ENCODE assay signal across 7 cellular contexts in the genomic region with DNA sequence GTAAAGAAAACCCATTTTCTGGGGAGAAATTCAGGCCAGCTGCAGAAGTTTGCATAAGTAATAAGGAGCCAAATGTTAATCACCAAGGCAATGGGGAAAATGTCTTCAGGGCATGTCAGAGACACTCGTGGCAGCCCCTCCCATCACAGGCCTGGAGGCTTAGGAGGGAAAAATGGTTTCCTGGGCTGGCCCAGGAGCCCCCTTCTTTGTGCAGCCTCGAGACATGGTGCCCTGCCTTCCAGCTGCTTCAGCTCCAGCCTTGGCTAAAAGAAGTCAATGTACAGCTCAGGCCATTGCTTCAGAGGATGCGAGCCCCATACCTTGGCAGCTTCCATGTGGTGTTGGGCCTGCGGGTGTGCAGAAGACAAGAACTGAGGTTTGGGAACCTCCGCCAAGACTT.
"Had no signal": no experiment of that assay in that cellular context is flagged by ENCODE, and none has a peak within 500 bp of the region (broad histone marks: within the 10 kb centered on the region; RNA-seq: fewer than 3 reads in every experiment).

No MANE protein-coding gene starts in this region.

- H3K9ac ChIP-seq: KMS-11 had no signal

- H3K4me3 ChIP-seq: GM23338 had no signal

- H3K27ac ChIP-seq: KMS-11 had no signal

- ATAC-seq: GM23338 had no signal

- H3K4me1 Mint-ChIP-seq: GM23338, H9 had no signal

- DNase-seq: H9, HCEC 1CT, HFFc6, IMR-90, KBM-7 had no signal

- H3K4me3 Mint-ChIP-seq: GM23338, H9, HFFc6 had no signal

- H2AFZ ChIP-seq: GM23338 had no signal

- H3K4me2 ChIP-seq: GM23338, KMS-11 had no signal

- H3K27ac Mint-ChIP-seq: GM23338, H9, HFFc6 had no signal
